Comparison of ENCODE assay signal across 1 cellular context in genomic region chr6:79078057-79078969, GRCh38.
A peak's percentile ranks its signal among the peaks of the same experiment; 100 is the strongest.
TF ChIP-seq lines count a peak whose summit lies in the region.

TSS of gene PHIP (minus strand) at chr6:79078254. CDS start at chr6:79078068, 186 bp downstream.

TF ChIP-seq in K562, 482 proteins besides CTCF, POLR2A, EP300 and RAD21 (continued from another document and continues in another):
- TF ChIP-seq SMAD3 (CRISPR knock-in tag; conservative IDR thresholded peaks at IDR 0.05) (no peak), TRIM28 (IDR thresholded peaks at IDR 0.05) (no peak), FIP1L1 (IDR thresholded peaks at IDR 0.05; ENCODE audit: low read depth, low read length, poor library complexity, severe bottlenecking) (peak; percentile 44), TRIM25 (IDR thresholded peaks at IDR 0.05; ENCODE audit: borderline replicate concordance) (no peak), VEZF1 (CRISPR knock-in tag; IDR thresholded peaks at IDR 0.05) (peak; percentile 93), TCFL5 (CRISPR knock-in tag; conservative IDR thresholded peaks at IDR 0.05) (no peak), POU5F1 (IDR thresholded peaks at IDR 0.05; ENCODE audit: borderline replicate concordance, low read depth, low read length, partially characterized antibody) (no peak), GTF3C2 (IDR thresholded peaks at IDR 0.05; ENCODE audit: borderline replicate concordance, extremely low read depth, insufficient read length) (no peak), ZNF449 (CRISPR knock-in tag; IDR thresholded peaks at IDR 0.05) (no peak), HDAC8 (tag; IDR thresholded peaks at IDR 0.05) (no peak), CCNT2 (IDR thresholded peaks at IDR 0.05; ENCODE audit: borderline replicate concordance, extremely low read depth, insufficient read length, low read depth, low read length) (peak; percentile 59), CXXC5 (CRISPR knock-in tag; IDR thresholded peaks at IDR 0.05) (peak; percentile 97), ZNF174 (CRISPR knock-in tag; IDR thresholded peaks at IDR 0.05) (no peak), YBX1 (IDR thresholded peaks at IDR 0.05) (no peak), CREB3 (tag; conservative IDR thresholded peaks at IDR 0.05; ENCODE audit: low read depth) (no peak), U2AF2 (optimal IDR thresholded peaks at IDR 0.05; ENCODE audit: low read depth, low read length) (no peak), SAFB2 (IDR thresholded peaks at IDR 0.05; ENCODE audit: borderline replicate concordance, low read depth, low read length, severe bottlenecking) (no peak), ZNF707 (CRISPR knock-in tag; conservative IDR thresholded peaks at IDR 0.05) (no peak), SREBF2 (CRISPR knock-in tag; IDR thresholded peaks at IDR 0.05) (no peak), MAFK (IDR thresholded peaks at IDR 0.05; ENCODE audit: low read length) (no peak), BCLAF1 (IDR thresholded peaks at IDR 0.05; ENCODE audit: borderline replicate concordance in 1 of 2, control insufficient read depth in 1 of 2, low read depth in 2 of 2, low read length in 1 of 2) (no peak), ZNF75A (CRISPR knock-in tag; IDR thresholded peaks at IDR 0.05) (no peak), DPF2 (IDR thresholded peaks at IDR 0.05) (no peak), MYC (IDR thresholded peaks at IDR 0.05; ENCODE audit: low read depth, low read length) (peak; percentile 82), MYC (CRISPR knock-in tag; IDR thresholded peaks at IDR 0.05; ENCODE audit: borderline replicate concordance, low read depth) (no peak; the same call in 1 of the 2 replicates), MCM2 (IDR thresholded peaks at IDR 0.05; ENCODE audit: low read depth) (no peak), U2AF1 (optimal IDR thresholded peaks at IDR 0.05; ENCODE audit: low read depth, low read length) (no peak), NRF1 (conservative IDR thresholded peaks at IDR 0.05 in 1 of 2, IDR thresholded peaks at IDR 0.05 in 1 of 2) (peak in 1 of 2 experiments; percentile 40; a peak in 2 of 4 replicates), CBFA2T3 (IDR thresholded peaks at IDR 0.05) (peak; percentile 15; the same call in 1 of the 2 replicates), NFIC (IDR thresholded peaks at IDR 0.05) (peak; percentile 28; the same call in 1 of the 2 replicates), ZBTB1 (CRISPR knock-in tag; IDR thresholded peaks at IDR 0.05; ENCODE audit: borderline replicate concordance, low read depth) (no peak), TFAP4 (CRISPR knock-in tag; IDR thresholded peaks at IDR 0.05; ENCODE audit: borderline replicate concordance) (no peak; the same call in none of the 2 replicates), POLR2B (IDR thresholded peaks at IDR 0.05; ENCODE audit: low read depth, partially characterized antibody) (peak; percentile 71), KAT7 (CRISPR knock-in tag; IDR thresholded peaks at IDR 0.05; ENCODE audit: borderline replicate concordance) (peak; percentile 15; the same call in 1 of the 2 replicates), ZFP30 (CRISPR knock-in tag; IDR thresholded peaks at IDR 0.05; ENCODE audit: borderline replicate concordance) (no peak), HOXB6 (CRISPR knock-in tag; IDR thresholded peaks at IDR 0.05; ENCODE audit: borderline replicate concordance) (no peak), HDAC1 (IDR thresholded peaks at IDR 0.05) (peak in 1 of 2 experiments; percentile 59; a peak in 2 of 4 replicates), ETV6 (IDR thresholded peaks at IDR 0.05; ENCODE audit: borderline replicate concordance in 1 of 2, low read depth in 2 of 2, low read length in 1 of 2) (no peak), ETV6 (CRISPR knock-in tag; IDR thresholded peaks at IDR 0.05; ENCODE audit: borderline replicate concordance) (no peak), SMARCE1 (IDR thresholded peaks at IDR 0.05) (no peak; the same call in 1 of the 2 replicates), SRF (CRISPR knock-in tag; IDR thresholded peaks at IDR 0.05) (no peak), ZBTB7A (IDR thresholded peaks at IDR 0.05; ENCODE audit: borderline replicate concordance, control insufficient read depth, low read depth, low read length) (peak; percentile 78), ZC3H11A (IDR thresholded peaks at IDR 0.05; ENCODE audit: low read depth, low read length) (no peak), MNT (conservative IDR thresholded peaks at IDR 0.05) (peak; percentile 75 to 89), CBX2 (IDR thresholded peaks at IDR 0.05; ENCODE audit: insufficient read depth, low read length, poor library complexity, severe bottlenecking) (no peak), ZNF589 (CRISPR knock-in tag; IDR thresholded peaks at IDR 0.05; ENCODE audit: low read depth) (no peak), NFYB (IDR thresholded peaks at IDR 0.05; ENCODE audit: extremely low read depth, insufficient read length) (no peak), L3MBTL2 (IDR thresholded peaks at IDR 0.05) (peak; percentile 46), RHOXF2B (CRISPR knock-in tag; conservative IDR thresholded peaks at IDR 0.05) (no peak), NR0B1 (IDR thresholded peaks at IDR 0.05; ENCODE audit: partially characterized antibody) (no peak), HMG20A (CRISPR knock-in tag; conservative IDR thresholded peaks at IDR 0.05) (no peak)
